1 cellular context compared by ENCODE assay signal in the genomic region with DNA sequence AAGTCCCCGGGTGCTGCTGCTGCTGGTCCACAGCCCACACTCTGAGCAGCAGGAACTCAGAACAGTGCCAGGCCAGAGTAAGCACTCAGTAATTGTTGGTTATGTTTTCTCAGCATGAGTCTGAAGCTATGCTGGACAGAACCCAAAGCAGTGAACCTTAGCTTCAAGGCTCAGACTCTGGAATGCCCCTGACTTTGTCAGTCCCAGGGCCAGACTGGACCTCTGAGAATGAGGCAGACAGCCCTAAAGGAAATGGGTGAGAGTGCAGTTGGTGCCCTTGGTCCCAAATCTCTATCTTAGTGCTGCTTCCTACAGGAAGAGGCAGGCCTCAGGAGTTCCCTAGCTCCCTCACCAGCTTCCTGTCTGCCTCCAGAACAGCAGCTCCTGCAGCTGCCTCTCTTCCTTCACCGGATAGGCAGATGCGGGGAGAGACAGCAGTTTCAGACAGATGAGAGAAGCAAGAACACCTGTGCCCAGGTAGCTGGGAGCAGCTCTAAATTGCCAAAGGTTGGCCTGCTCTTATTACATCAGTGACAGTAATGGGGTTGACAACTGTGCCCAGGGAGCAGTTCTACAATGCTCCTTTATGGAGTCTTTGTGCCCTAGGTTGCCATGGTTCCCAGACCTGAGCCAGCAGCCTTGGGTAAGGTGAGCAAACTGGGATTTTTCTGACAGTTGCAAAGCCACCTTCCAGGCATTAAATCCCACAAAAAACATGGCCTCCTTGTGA.
TF ChIP-seq lines count a peak whose summit lies in the region.

No MANE protein-coding gene starts in this region.

TF ChIP-seq in H1, 55 proteins besides CTCF, POLR2A, EP300 and RAD21:
- TF ChIP-seq BACH1 (IDR thresholded peaks at IDR 0.05; ENCODE audit: low read length): no peak
